Comparison of ENCODE assay signal across 13 cellular contexts in genomic region chr7:150402671-150403321, GRCh38. TPM values are rescaled to one million over a fixed set of nuclear protein-coding genes. Genes with fewer than 3 reads are reported as not detected.
DNase-seq lines count a peak whose midpoint lies in the region; ATAC-seq lines count a peak whose summit lies in the region.
"Had no signal": no experiment of that assay in that cellular context is flagged by ENCODE, and none has a peak within 500 bp of the region (broad histone marks: within the 10 kb centered on the region; RNA-seq: fewer than 3 reads in every experiment).

No MANE protein-coding gene starts in this region.

- H3K4me1 Mint-ChIP-seq in CD4-positive, alpha-beta memory T cell = peaks cover 19 to 45% (median 34%) of the 10 kb centered on the region in 4 donors
- H3K4me1 Mint-ChIP-seq in naive thymus-derived CD8-positive, alpha-beta T cell = peaks cover 21 to 46% (median 32%) of the 10 kb centered on the region in 4 donors

- in situ Hi-C loops in KBM-7 (cut with MboI; ENCODE audit: low pct_unique_long_range_greater_than_20kb, low sequenced_read_pairs) = no loop called here

- H3K27ac Mint-ChIP-seq in CD4-positive, alpha-beta memory T cell = peak overlapping the region; percentile 56 to 80 (median 72)
- H3K27ac Mint-ChIP-seq in naive thymus-derived CD8-positive, alpha-beta T cell = peak overlapping the region in 9 of 10 donors; percentile 41 to 95 (median 75)

- peak overlapping the region; percentile 82 for H3K9ac ChIP-seq in HUES6 (ENCODE audit: low read length)

- intact Hi-C loops in CD4-positive, alpha-beta memory T cell (cut with micrococcal nuclease) = no loop called here

- no peaks in the 10 kb centered on the region for H3K9me3 Mint-ChIP-seq in CD4-positive, alpha-beta memory T cell
- no peaks in the 10 kb centered on the region for H3K9me3 Mint-ChIP-seq in naive thymus-derived CD8-positive, alpha-beta T cell

- POLR2A ChIA-PET in CD4-positive, alpha-beta memory T cell (lab: Charles Lee; ENCODE audit: partially characterized antibody) = interaction anchor here (1.1 to 6.1 kb wide), 3 partner anchors 25 to 40 kb away, joined by 3 to 47 read pairs (median 3); partner anchors contain the start of genes REPIN1 and ZNF775
- POLR2A ChIA-PET in naive thymus-derived CD8-positive, alpha-beta T cell (lab: Charles Lee) = interaction anchor here (1.6 to 5.2 kb wide), 2 partner anchors 17 to 35 kb away, joined by 5 to 96 read pairs; partner anchors contain the start of gene REPIN1

- no peaks in the 10 kb centered on the region for H3K9me3 ChIP-seq in CD4-positive, alpha-beta memory T cell (ENCODE audit: control insufficient read depth in 1 of 2, low read length in 2 of 2)
- H3K9me3 ChIP-seq in HUES6 (ENCODE audit: control insufficient read depth, insufficient read depth, low read depth, low read length) = no peaks in the 10 kb centered on the region
- H3K9me3 ChIP-seq: breast epithelium, testis had no signal

- no peaks in the 10 kb centered on the region for H3K36me3 ChIP-seq in CD4-positive, alpha-beta memory T cell (ENCODE audit: insufficient read depth, low read length)
- peaks cover 7% of the 10 kb centered on the region for H3K36me3 ChIP-seq in HUES6 (ENCODE audit: control insufficient read depth, insufficient read depth, low read length)
- H3K36me3 ChIP-seq: breast epithelium had no signal

- peak overlapping the region in 5 of 8 donors; percentile 33 to 61 (median 48) for H3K4me3 Mint-ChIP-seq in CD4-positive, alpha-beta memory T cell
- peak overlapping the region in 6 of 10 donors; percentile 36 to 69 (median 62) for H3K4me3 Mint-ChIP-seq in naive thymus-derived CD8-positive, alpha-beta T cell

- no peak for DNase-seq in CD4-positive, alpha-beta memory T cell
- peak; percentile 49 for DNase-seq in ecto neural progenitor cell (ENCODE audit: low spot score)
- no peak for DNase-seq in naive thymus-derived CD8-positive, alpha-beta T cell
- no peak for DNase-seq in NCI-H1417 treated with DMSO at 0.1 percent for 48 hours (lab: John Stamatoyannopoulos, UW)
- no peak for DNase-seq in KBM-7
- DNase-seq in DMS79 (lab: John Stamatoyannopoulos, UW) = no peak
- DNase-seq: MV-4-11, NCI-H446, testis had no signal

- CTCF ChIA-PET in CD4-positive, alpha-beta memory T cell (lab: Charles Lee; ENCODE audit: partially characterized antibody) = interaction anchor here (0.9 to 1.5 kb wide), 4 partner anchors 25 to 50 kb away, joined by 3 to 6 read pairs (median 3); no protein-coding TSS in a partner anchor

- H3K4me3 ChIP-seq in CD4-positive, alpha-beta memory T cell (ENCODE audit: low read length in 2 of 2) = no peak overlapping the region
- H3K4me3 ChIP-seq in HUES6 (ENCODE audit: low read depth, low read length) = peak overlapping the region; percentile 13; the same call in 1 of the 2 replicates
- H3K4me3 ChIP-seq: breast epithelium, testis had no signal

- ATAC-seq in naive thymus-derived CD8-positive, alpha-beta T cell = no peak
- ATAC-seq in HG03571 (IDR thresholded peaks at IDR 0.05; ENCODE audit: unreplicated experiment) = no peak
- ATAC-seq: Panc1 had no signal

- peaks cover 30% of the 10 kb centered on the region for H3K4me1 ChIP-seq in CD4-positive, alpha-beta memory T cell (ENCODE audit: insufficient read depth, low read length)
- peaks cover 83% of the 10 kb centered on the region for H3K4me1 ChIP-seq in HUES6 (ENCODE audit: control insufficient read depth, insufficient read depth, low read length)

- H3K27me3 ChIP-seq in CD4-positive, alpha-beta memory T cell (ENCODE audit: insufficient read depth, low read length) = no peaks in the 10 kb centered on the region
- no peaks in the 10 kb centered on the region for H3K27me3 ChIP-seq in HUES6 (ENCODE audit: control insufficient read depth, insufficient read depth, low read length)
- H3K27me3 ChIP-seq: breast epithelium, testis had no signal

- H3K27me3 Mint-ChIP-seq in CD4-positive, alpha-beta memory T cell = no peaks in the 10 kb centered on the region
- H3K27me3 Mint-ChIP-seq in naive thymus-derived CD8-positive, alpha-beta T cell = no peaks in the 10 kb centered on the region

- H3K27ac ChIP-seq in CD4-positive, alpha-beta memory T cell (ENCODE audit: low read depth, low read length) = no peak overlapping the region
- peak overlapping the region; percentile 96 for H3K27ac ChIP-seq in HUES6 (ENCODE audit: low read depth, low read length)

- peaks cover 8 to 16% of the 10 kb centered on the region in 2 donors for H3K36me3 Mint-ChIP-seq in CD4-positive, alpha-beta memory T cell
- H3K36me3 Mint-ChIP-seq in naive thymus-derived CD8-positive, alpha-beta T cell = peaks cover 0 to 6% (median 3%) of the 10 kb centered on the region in 3 donors

RNA-seq across cellular contexts. Expression of gene ZNF775, which starts 23.7 kb away (rescaled TPM):
- 1 to 10 TPM; 4.3 to 5.5 TPM for total RNA-seq in CD4-positive, alpha-beta memory T cell
- 1 to 10 TPM in 1 of 2 donors, under 1 TPM in 1; 0.67 to 7.6 TPM for polyA plus RNA-seq in CD4-positive, alpha-beta memory T cell
- 1 to 10 TPM; 5.6 to 5.9 TPM for total RNA-seq in naive thymus-derived CD8-positive, alpha-beta T cell
- 1 to 10 TPM; 1.5 to 7.6 (median 3.1) TPM for polyA plus RNA-seq in naive thymus-derived CD8-positive, alpha-beta T cell

RNA-seq across cellular contexts. Expression of gene REPIN1, which starts 34.2 kb away (rescaled TPM):
- 10 to 100 TPM; 72.0 to 78.5 TPM for total RNA-seq in CD4-positive, alpha-beta memory T cell
- polyA plus RNA-seq in CD4-positive, alpha-beta memory T cell = 10 to 100 TPM; 29.4 to 62.1 TPM
- 100 to 1,000 TPM; 104 to 108 TPM for total RNA-seq in naive thymus-derived CD8-positive, alpha-beta T cell
- polyA plus RNA-seq in naive thymus-derived CD8-positive, alpha-beta T cell = 10 to 100 TPM; 39.8 to 73.0 (median 49.8) TPM

RNA-seq across cellular contexts. Expression of gene GIMAP8, which starts 47.6 kb away (rescaled TPM):
- total RNA-seq in CD4-positive, alpha-beta memory T cell = 10 to 100 TPM; 59.0 to 62.5 TPM
- polyA plus RNA-seq in CD4-positive, alpha-beta memory T cell = 10 to 100 TPM in 1 of 2 donors, 1 to 10 TPM in 1; 9.8 to 39.9 TPM
- total RNA-seq in naive thymus-derived CD8-positive, alpha-beta T cell = 10 to 100 TPM; 66.8 to 68.0 TPM
- 10 to 100 TPM; 18.9 to 38.9 (median 25.9) TPM for polyA plus RNA-seq in naive thymus-derived CD8-positive, alpha-beta T cell
